Comparison of ENCODE assay signal across 23 cellular contexts in the genomic region with DNA sequence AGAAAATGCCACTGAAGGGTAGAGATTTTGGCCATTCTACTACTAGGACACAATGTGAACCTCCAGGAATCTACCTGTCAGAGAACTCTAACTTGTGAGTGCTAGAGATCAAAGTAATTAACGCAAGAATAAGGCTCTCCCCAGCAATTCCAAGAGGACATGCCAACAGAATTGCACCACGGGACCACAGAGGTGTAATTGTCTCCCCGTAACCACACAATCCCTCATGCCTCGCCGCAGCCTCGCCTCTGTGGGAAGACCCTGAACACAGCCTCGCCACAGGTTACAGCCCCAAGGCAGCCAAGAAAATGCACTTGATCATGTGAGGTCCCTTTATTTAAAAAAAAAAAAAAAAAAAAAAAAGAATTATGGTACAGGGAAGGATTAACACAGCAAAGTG. TPM values are rescaled to one million over a fixed set of nuclear protein-coding genes. Genes with fewer than 3 reads are reported as not detected.
DNase-seq lines count a peak whose midpoint lies in the region; ATAC-seq and TF ChIP-seq lines count a peak whose summit lies in the region.
"Had no signal": no experiment of that assay in that cellular context is flagged by ENCODE, and none has a peak within 500 bp of the region (broad histone marks: within the 10 kb centered on the region; RNA-seq: fewer than 3 reads in every experiment).

No MANE protein-coding gene starts in this region.

- peak overlapping the region; percentile 81 for H3K4me2 ChIP-seq in Karpas-422 (ENCODE audit: low read depth, low read length, poor library complexity, severe bottlenecking)
- no peak overlapping the region for H3K4me2 ChIP-seq in neural cell (ENCODE audit: low read length)
- H3K4me2 ChIP-seq: A549; BLaER1 treated with 17β-estradiol and CSF1 and Interleukin-3, amounts not matched to agents 10 nM and 100 nM had no signal

- H3K27ac ChIP-seq in Karpas-422 (ENCODE audit: low read length) (peak overlapping the region; percentile 99), neural cell (ENCODE audit: low read length) (peak overlapping the region; percentile 61)
- H3K27ac ChIP-seq: A549; BLaER1 treated with 17β-estradiol and CSF1 and Interleukin-3, amounts not matched to agents 10 nM and 100 nM had no signal

- H2AFZ ChIP-seq in Karpas-422 (ENCODE audit: low read length) (no peak overlapping the region), neural cell (ENCODE audit: low read depth, low read length) (no peak overlapping the region)

- peaks cover 100% of the 10 kb centered on the region for H3K4me1 ChIP-seq in Karpas-422 (ENCODE audit: low read length)
- H3K4me1 ChIP-seq: A549, BE2C had no signal

- no peak for ATAC-seq in HG02610 (IDR thresholded peaks at IDR 0.05; ENCODE audit: unreplicated experiment)
- ATAC-seq: A549, GM12878 had no signal

- no peak for TF ChIP-seq RAD21 in neural cell (conservative IDR thresholded peaks at IDR 0.05)

- no peaks in the 10 kb centered on the region for H3K9me3 ChIP-seq in Karpas-422 (ENCODE audit: low read length)
- H3K9me3 ChIP-seq in neural cell (ENCODE audit: low read length), result no peaks in the 10 kb centered on the region
- H3K9me3 ChIP-seq: A549; BE2C; BLaER1 treated with 17β-estradiol and CSF1 and Interleukin-3, amounts not matched to agents 10 nM and 100 nM; HAP-1 had no signal

- no peaks in the 10 kb centered on the region for H3K27me3 ChIP-seq in Karpas-422 (ENCODE audit: low read length)
- no peaks in the 10 kb centered on the region for H3K27me3 ChIP-seq in neural cell (ENCODE audit: insufficient read depth, low read depth, low read length)
- H3K27me3 ChIP-seq: BE2C; BLaER1 treated with 17β-estradiol and CSF1 and Interleukin-3, amounts not matched to agents 10 nM and 100 nM had no signal

- H4K20me1 ChIP-seq in Karpas-422 (ENCODE audit: insufficient read depth, low read depth, low read length) (no peaks in the 10 kb centered on the region), neural cell (ENCODE audit: insufficient read depth) (no peaks in the 10 kb centered on the region)

- H3K36me3 ChIP-seq in Karpas-422 (ENCODE audit: insufficient read depth, low read length) (peaks cover 25% of the 10 kb centered on the region), neural cell (ENCODE audit: insufficient read depth, low read length) (no peaks in the 10 kb centered on the region)

- H3F3A ChIP-seq in neural cell (ENCODE audit: insufficient read depth, low read length, poor library complexity, severe bottlenecking), result no peaks in the 10 kb centered on the region

- H3K4me3 ChIP-seq in Karpas-422 (ENCODE audit: low read length) (no peak overlapping the region), neural cell (ENCODE audit: low read length) (peak overlapping the region; percentile 22)
- H3K4me3 ChIP-seq: A549; BLaER1 treated with 17β-estradiol and CSF1 and Interleukin-3, amounts not matched to agents 10 nM and 100 nM; GM12878; HAP-1 had no signal

- TF ChIP-seq EP300 in neural cell (conservative IDR thresholded peaks at IDR 0.05; ENCODE audit: poor library complexity, severe bottlenecking), result no peak

- peak; percentile 50 for DNase-seq in Karpas-422
- DNase-seq in SW480 (ENCODE audit: low spot score), result peak; percentile 63
- DNase-seq in islet precursor cell, result peak; percentile 73
- no peak for DNase-seq in stimulated activated CD8-positive, alpha-beta memory T cell treated with anti-CD3 and anti-CD28 coated beads, Interleukin-4, amount 100 ng/mL, for 48 hours
- DNase-seq in NCI-H82 (lab: John Stamatoyannopoulos, UW), result no peak
- DNase-seq: 8988T; ACHN; AML-193; BE2C; CD4-positive, alpha-beta T cell; CD8-positive, alpha-beta memory T cell; DMS 273 treated with DMSO at 0.1 percent for 48 hours; DMS79; EL; GDM1; GOT3; HFFc6 had no signal

- no peaks in the 10 kb centered on the region for H3K9me2 ChIP-seq in Karpas-422 (replicated peaks; ENCODE audit: insufficient read depth, low read length)
- H3K9me2 ChIP-seq in neural cell (ENCODE audit: insufficient read depth, low read length), result no peaks in the 10 kb centered on the region

- peak overlapping the region; percentile 80; the same call in 1 of the 2 replicates for H3K9ac ChIP-seq in Karpas-422 (ENCODE audit: low read length)
- no peak overlapping the region for H3K9ac ChIP-seq in neural cell (ENCODE audit: low read length)
- H3K9ac ChIP-seq: BLaER1 treated with 17β-estradiol and CSF1 and Interleukin-3, amounts not matched to agents 10 nM and 100 nM had no signal

- TF ChIP-seq CTCF in neural cell (IDR thresholded peaks at IDR 0.05; ENCODE audit: poor library complexity, severe bottlenecking), result no peak

- peaks cover 80% of the 10 kb centered on the region for H3K79me2 ChIP-seq in Karpas-422 (ENCODE audit: low read length)
- H3K79me2 ChIP-seq in neural cell (replicated peaks; ENCODE audit: insufficient read depth, low read length), result no peaks in the 10 kb centered on the region

TF ChIP-seq in neural cell, 6 proteins besides CTCF, POLR2A, EP300 and RAD21:
- no peak for TF ChIP-seq EZH2 (IDR thresholded peaks at IDR 0.05; ENCODE audit: borderline replicate concordance, insufficient read depth, low read length, poor library complexity, severe bottlenecking)
- TF ChIP-seq POLR2AphosphoS5 (IDR thresholded peaks at IDR 0.05), result no peak

RNA-seq across cellular contexts. Expression of gene CDCA7L, which starts 29.5 kb away (rescaled TPM):
- total RNA-seq in Karpas-422 (2014; rRNA removed; shearing (Covaris generic); ENCODE audit: low replicate concordance), result 278 and 314 TPM in 2 replicates
- 3.4 and 3.9 TPM in 2 replicates for polyA plus RNA-seq in neural cell
- 3.9 and 7.3 TPM in 2 replicates for polyA minus RNA-seq in neural cell

Comparison
In these comparisons a context has a peak if more than half of its experiments do, and no peak if none do; other contexts are left out.
1. DNase-seq: peak in Karpas-422 (single experiment), SW480 (single experiment) and islet precursor cell (single experiment); none in stimulated activated CD8-positive, alpha-beta memory T cell treated with anti-CD3 and anti-CD28 coated beads, Interleukin-4, amount 100 ng/mL, for 48 hours (single experiment) and NCI-H82 (single experiment).